Comparison of ENCODE assay signal across 8 cellular contexts in genomic region chr2:222433381-222434173, GRCh38. TPM values are rescaled to one million over a fixed set of nuclear protein-coding genes. Genes with fewer than 3 reads are reported as not detected.
DNase-seq lines count a peak whose midpoint lies in the region; ATAC-seq and TF ChIP-seq lines count a peak whose summit lies in the region.

No MANE protein-coding gene starts in this region.

- DNase-seq in NCI-H345 treated with DMSO at 0.1 percent for 48 hours (lab: John Stamatoyannopoulos, UW; ENCODE audit: unreplicated experiment) (peak; percentile 88), HEK293T (ENCODE audit: extremely low spot score) (no peak), ureter (ENCODE audit: low spot score) (no peak), CD1c-positive myeloid dendritic cell (ENCODE audit: extremely low spot score) (no peak), MV-4-11 (lab: John Stamatoyannopoulos, UW) (no peak)

- peak overlapping the region in 1 of 3 experiments; percentile 9 for H3K4me3 Mint-ChIP-seq in nephron

- peak overlapping the region; percentile 85 to 97 (median 90) for H3K27ac Mint-ChIP-seq in nephron

- POLR2A ChIA-PET in HEK293T (lab: Yijun Ruan, JAX): no interaction called here

- peaks cover 41% of the 10 kb centered on the region for H3K27me3 Mint-ChIP-seq in nephron (ENCODE audit: low read depth)

- peaks cover 18% of the 10 kb centered on the region for H3K4me1 Mint-ChIP-seq in nephron

- CTCF ChIA-PET in HEK293T (lab: Yijun Ruan, JAX): no interaction called here

- peak; percentile 86 for ATAC-seq in GM19035 (IDR thresholded peaks at IDR 0.05; ENCODE audit: unreplicated experiment)
- peak; percentile 78 for ATAC-seq in HG02938 (IDR thresholded peaks at IDR 0.05; ENCODE audit: unreplicated experiment)

- no peaks in the 10 kb centered on the region for H3K9me3 Mint-ChIP-seq in nephron

- H3K36me3 Mint-ChIP-seq in nephron (ENCODE audit: low read depth): no peaks in the 10 kb centered on the region

- TF ChIP-seq CTCF in nephron (IDR thresholded peaks at IDR 0.05; ENCODE audit: unreplicated experiment in 3 of 3): no peak

TF ChIP-seq in HEK293T, 16 proteins besides CTCF, POLR2A, EP300 and RAD21:
- TF ChIP-seq LEF1 (IDR thresholded peaks at IDR 0.05; ENCODE audit: borderline replicate concordance) (no peak), ZNF384 (IDR thresholded peaks at IDR 0.05) (no peak), ARNT (IDR thresholded peaks at IDR 0.05) (no peak), FOXA1 (IDR thresholded peaks at IDR 0.05) (no peak), ELF4 (IDR thresholded peaks at IDR 0.05) (no peak), PKNOX1 (IDR thresholded peaks at IDR 0.05) (no peak), L3MBTL2 (conservative IDR thresholded peaks at IDR 0.05) (no peak), FOXM1 (IDR thresholded peaks at IDR 0.05; ENCODE audit: borderline replicate concordance) (no peak), FOXK2 (IDR thresholded peaks at IDR 0.05) (no peak), SUZ12 (IDR thresholded peaks at IDR 0.05) (no peak), NFRKB (IDR thresholded peaks at IDR 0.05) (no peak), CTBP1 (IDR thresholded peaks at IDR 0.05; ENCODE audit: borderline replicate concordance) (no peak), SP1 (IDR thresholded peaks at IDR 0.05) (no peak)
TF ChIP-seq in HEK293T: peak in this region for 0.

RNA-seq across cellular contexts. Expression of gene SGPP2, which starts 9.2 kb away (rescaled TPM):
- 45.8 TPM for total RNA-seq in ureter
